1 cellular context compared by ENCODE assay signal in genomic region chr1:110408488-110408887, GRCh38.
TF ChIP-seq lines count a peak whose summit lies in the region.

No MANE protein-coding gene starts in this region.

TF ChIP-seq in GM23338, 12 proteins besides CTCF, POLR2A, EP300 and RAD21 (continued from another document):
- no peak for TF ChIP-seq ZNF462 (CRISPR knock-in tag; IDR thresholded peaks at IDR 0.05)
- TF ChIP-seq ETS1 (IDR thresholded peaks at IDR 0.05), result no peak
- TF ChIP-seq JUNB (IDR thresholded peaks at IDR 0.05; ENCODE audit: unreplicated experiment), result no peak
